16 cellular contexts compared by ENCODE assay signal in the genomic region with DNA sequence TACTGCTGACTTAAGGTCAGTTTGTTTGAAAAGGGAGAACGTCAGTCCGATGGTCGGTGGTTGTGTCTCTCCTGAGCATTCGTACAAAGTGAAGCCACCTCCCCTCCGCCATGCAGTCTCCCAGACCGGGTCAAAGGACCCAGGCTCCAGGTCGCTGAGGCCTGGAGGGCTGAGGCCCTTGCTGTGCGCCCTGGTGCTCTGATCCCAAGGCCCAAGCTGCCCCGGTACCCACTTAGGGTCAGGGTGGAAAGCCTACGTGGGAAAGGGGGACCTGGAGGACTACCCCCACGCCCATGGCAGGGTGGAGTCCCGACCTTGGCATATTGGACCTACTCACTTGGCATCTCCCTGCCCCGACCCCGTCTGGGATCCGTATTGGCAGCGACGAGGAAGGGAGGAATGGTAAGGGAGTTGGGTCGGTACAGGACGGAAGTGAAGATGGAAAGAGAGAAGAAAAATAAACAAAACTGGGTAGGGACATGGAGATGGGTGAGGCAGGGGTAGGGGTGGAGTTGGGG. TPM values are rescaled to one million over a fixed set of nuclear protein-coding genes. Genes with fewer than 3 reads are reported as not detected.
A peak's percentile ranks its signal among the peaks of the same experiment; 100 is the strongest.
DNase-seq lines count a peak whose midpoint lies in the region; ATAC-seq and TF ChIP-seq lines count a peak whose summit lies in the region.
"Had no signal": no experiment of that assay in that cellular context is flagged by ENCODE, and none has a peak within 500 bp of the region (broad histone marks: within the 10 kb centered on the region; RNA-seq: fewer than 3 reads in every experiment).

No MANE protein-coding gene starts in this region.

- H3K27ac ChIP-seq in gastroesophageal sphincter = no peak overlapping the region

- H3K36me3 ChIP-seq in HAP-1 (replicated peaks) (no peaks in the 10 kb centered on the region; the same call in 1 of the 2 replicates), gastroesophageal sphincter (no peaks in the 10 kb centered on the region)

- peaks cover 45% of the 10 kb centered on the region for H3K27me3 Mint-ChIP-seq in glutamatergic neuron (ENCODE audit: unreplicated experiment)
- H3K27me3 Mint-ChIP-seq in osteocyte (ENCODE audit: unreplicated experiment) = peaks cover 78% of the 10 kb centered on the region

- H3K9me3 Mint-ChIP-seq in glutamatergic neuron (ENCODE audit: unreplicated experiment) = peaks cover 19% of the 10 kb centered on the region
- H3K9me3 Mint-ChIP-seq in osteocyte (ENCODE audit: unreplicated experiment) = no peaks in the 10 kb centered on the region
- H3K9me3 Mint-ChIP-seq: activated T-cell treated with anti-CD3 and anti-CD28 coated beads, Interleukin-2, amount 50 U/mL, for 4 hours; nephron progenitor cell had no signal

- H3K4me3 Mint-ChIP-seq in glutamatergic neuron (ENCODE audit: unreplicated experiment) (peak overlapping the region; percentile 59), osteocyte (ENCODE audit: unreplicated experiment) (peak overlapping the region; percentile 32)
- H3K4me3 Mint-ChIP-seq: activated naive CD8-positive, alpha-beta T cell; activated T-cell treated with anti-CD3 and anti-CD28 coated beads, Interleukin-2, amount 50 U/mL, for 4 hours; nephron progenitor cell had no signal

- in situ Hi-C loops in HAP-1 (cut with MboI; ENCODE audit: low sequenced_read_pairs) = no loop called here

- no peaks in the 10 kb centered on the region for H3K36me3 Mint-ChIP-seq in glutamatergic neuron (ENCODE audit: unreplicated experiment)
- no peaks in the 10 kb centered on the region for H3K36me3 Mint-ChIP-seq in osteocyte (ENCODE audit: unreplicated experiment)
- H3K36me3 Mint-ChIP-seq: activated naive CD8-positive, alpha-beta T cell had no signal

- 0% methylated on average over 2 to 8 of the region's 19 CpGs for WGBS in gastroesophageal sphincter (ENCODE audit: low coverage in 1 of 2), 2 donors

- TF ChIP-seq CTCF in GM10266 (IDR thresholded peaks at IDR 0.05; ENCODE audit: control insufficient read depth, insufficient read depth, low read depth, missing control alignments) (no peak), glutamatergic neuron (IDR thresholded peaks at IDR 0.05; ENCODE audit: partially characterized antibody, unreplicated experiment) (no peak), osteocyte (IDR thresholded peaks at IDR 0.05) (no peak), foreskin fibroblast (IDR thresholded peaks at IDR 0.05; ENCODE audit: low read depth, low read length) (no peak), gastroesophageal sphincter (IDR thresholded peaks at IDR 0.05) (no peak)

- H3K4me3 ChIP-seq in HAP-1 = peak overlapping the region; percentile 46
- no peak overlapping the region for H3K4me3 ChIP-seq in foreskin fibroblast (ENCODE audit: low read depth in 1 of 2, low read length in 2 of 2)
- H3K4me3 ChIP-seq in gastroesophageal sphincter = no peak overlapping the region

- ATAC-seq in GM21381 (IDR thresholded peaks at IDR 0.05; ENCODE audit: unreplicated experiment) (no peak), gastroesophageal sphincter (no peak)
- ATAC-seq: activated T-cell treated with anti-CD3 and anti-CD28 coated beads, Interleukin-2, amount 50 U/mL, for 4 hours; HCT116 had no signal

- no peaks in the 10 kb centered on the region for H3K27me3 ChIP-seq in HAP-1 (ENCODE audit: low read depth)
- peaks cover 100% of the 10 kb centered on the region for H3K27me3 ChIP-seq in gastroesophageal sphincter

- no peak for TF ChIP-seq POLR2A in gastroesophageal sphincter (IDR thresholded peaks at IDR 0.05)

- peak; percentile 24 for DNase-seq in GM10266 (ENCODE audit: extremely low spot score)
- DNase-seq in HAP-1 (ENCODE audit: low spot score in 2 of 2) = no peak
- DNase-seq in glutamatergic neuron = no peak
- DNase-seq in osteocyte (ENCODE audit: extremely low spot score, unreplicated experiment) = no peak
- no peak for DNase-seq in foreskin fibroblast
- DNase-seq: activated T-cell treated with anti-CD3 and anti-CD28 coated beads, Interleukin-2, amount 50 U/mL, for 4 hours; hippocampal formation; IMR-90; mesenchymal stem cell; NCI-H1694; nephron progenitor cell had no signal

- H3K9me3 ChIP-seq in HAP-1 (no peaks in the 10 kb centered on the region), gastroesophageal sphincter (no peaks in the 10 kb centered on the region)

- no peak overlapping the region for H3K27ac Mint-ChIP-seq in glutamatergic neuron (ENCODE audit: unreplicated experiment)
- no peak overlapping the region for H3K27ac Mint-ChIP-seq in osteocyte (ENCODE audit: unreplicated experiment)
- H3K27ac Mint-ChIP-seq: activated naive CD8-positive, alpha-beta T cell; nephron progenitor cell had no signal

- no peak for TF ChIP-seq EP300 in gastroesophageal sphincter (IDR thresholded peaks at IDR 0.05)

- peaks cover 8% of the 10 kb centered on the region for H3K4me1 Mint-ChIP-seq in glutamatergic neuron (ENCODE audit: low read depth, unreplicated experiment)
- H3K4me1 Mint-ChIP-seq in osteocyte (ENCODE audit: unreplicated experiment) = peaks cover 35% of the 10 kb centered on the region
- H3K4me1 Mint-ChIP-seq: nephron progenitor cell had no signal

- H3K4me1 ChIP-seq in HAP-1 (peaks cover 20% of the 10 kb centered on the region), gastroesophageal sphincter (peaks cover 0 to 65% (median 27%) of the 10 kb centered on the region in 3 donors)

RNA-seq across cellular contexts. Expression of gene SIX3, which starts 8.0 kb away (rescaled TPM):
- total RNA-seq in glutamatergic neuron (ENCODE audit: unreplicated experiment) (0.86 TPM), osteocyte (not detected in 2 replicates), gastroesophageal sphincter (under 1 TPM in 1 of 4 donors, not detected in 3; 0.15 TPM)
- total RNA-seq: IMR-90, M059J had no signal
